Comparison of ENCODE assay signal across 10 cellular contexts in genomic region chr3:187922704-187923393, GRCh38.
DNase-seq lines count a peak whose midpoint lies in the region; ATAC-seq and TF ChIP-seq lines count a peak whose summit lies in the region.
"Had no signal": no experiment of that assay in that cellular context is flagged by ENCODE, and none has a peak within 500 bp of the region (broad histone marks: within the 10 kb centered on the region; RNA-seq: fewer than 3 reads in every experiment).

No MANE protein-coding gene starts in this region.

- H3K4me3 ChIP-seq in PC-3 (ENCODE audit: low read length) (no peak overlapping the region), brain microvascular endothelial cell (ENCODE audit: low read depth, low read length) (no peak overlapping the region), right atrium auricular region (no peak overlapping the region)

- H3K4me2 ChIP-seq in PC-3 (ENCODE audit: low read length): peak overlapping the region; percentile 50

- in situ Hi-C loops in brain microvascular endothelial cell (cut with HindIII; ENCODE audit: low pct_ligation_motif_present, low sequenced_read_pairs): no loop called here

- intact Hi-C loops in PC-3 (cut with micrococcal nuclease): no loop called here

- H3F3A ChIP-seq in PC-3 (ENCODE audit: low read length, unreplicated experiment): no peaks in the 10 kb centered on the region

- H3K9me2 ChIP-seq in PC-3 (replicated peaks; ENCODE audit: low read length): no peaks in the 10 kb centered on the region

- H3K27ac Mint-ChIP-seq in stimulated activated naive CD8-positive, alpha-beta T cell treated with anti-CD3 and anti-CD28 coated beads, Interleukin-15, amount 100 ng/mL, for 72 hours: peak overlapping the region; percentile 48 to 57
- H3K27ac Mint-ChIP-seq: CD14-positive monocyte, naive B cell had no signal

- H3K27me3 Mint-ChIP-seq in stimulated activated naive CD8-positive, alpha-beta T cell treated with anti-CD3 and anti-CD28 coated beads, Interleukin-15, amount 100 ng/mL, for 72 hours: no peaks in the 10 kb centered on the region
- H3K27me3 Mint-ChIP-seq: naive B cell had no signal

- H3K27ac ChIP-seq in PC-3 (ENCODE audit: low read length) (peak overlapping the region; percentile 51), brain microvascular endothelial cell (peak overlapping the region; percentile 63), right atrium auricular region (no peak overlapping the region)

- ATAC-seq in PC-3: peak; percentile 77
- ATAC-seq in stimulated activated naive CD8-positive, alpha-beta T cell treated with anti-CD3 and anti-CD28 coated beads, Interleukin-15, amount 100 ng/mL, for 72 hours: peak; percentile 71
- no peak for ATAC-seq in HG03342 (IDR thresholded peaks at IDR 0.05; ENCODE audit: unreplicated experiment)

- H3K4me1 ChIP-seq in PC-3 (ENCODE audit: insufficient read depth, low read length) (peaks cover 25% of the 10 kb centered on the region), right atrium auricular region (peaks cover 0 to 7% of the 10 kb centered on the region in 2 donors)

- H4K20me1 ChIP-seq in PC-3 (ENCODE audit: low read length): no peaks in the 10 kb centered on the region

- H3K9me3 ChIP-seq in PC-3 (ENCODE audit: low read length): 0 out of 2 replicates have a peak, but pooled peaks cover 8% of the 10 kb centered on the region
- peaks cover 3 to 8% of the 10 kb centered on the region in 2 donors for H3K9me3 ChIP-seq in right atrium auricular region

- peak; percentile 55 for DNase-seq in stimulated activated CD4-positive, alpha-beta T cell treated with anti-CD3 and anti-CD28 coated beads, Interleukin-15, amount 100 ng/mL, for 24 hours
- DNase-seq in stimulated activated CD4-positive, alpha-beta T cell treated with anti-CD3 and anti-CD28 coated beads, Interleukin-2, amount 100 ng/mL, for 48 hours: no peak
- DNase-seq in PC-3 (peak; percentile 63), brain microvascular endothelial cell (peak; percentile 70), right atrium auricular region (ENCODE audit: low spot score) (no peak), NCI-H510A treated with DMSO at 0.1 percent for 48 hours (lab: John Stamatoyannopoulos, UW) (no peak)
- peak in 1 of 2 donors; percentile 34 for DNase-seq in stimulated activated naive CD8-positive, alpha-beta T cell treated with anti-CD3 and anti-CD28 coated beads, Interleukin-15, amount 100 ng/mL, for 72 hours
- DNase-seq: naive B cell had no signal

- TF ChIP-seq CTCF in PC-3 (conservative IDR thresholded peaks at IDR 0.05; ENCODE audit: low read depth, low read length): no peak
- no peak for TF ChIP-seq CTCF in brain microvascular endothelial cell (IDR thresholded peaks at IDR 0.05; ENCODE audit: low read depth, low read length, missing control alignments)
- TF ChIP-seq CTCF in right atrium auricular region (IDR thresholded peaks at IDR 0.05): no peak

- no peak overlapping the region for H3K9ac ChIP-seq in PC-3 (ENCODE audit: low read length)

- CTCF ChIA-PET in PC-3 (lab: Charles Lee): no interaction called here

- no peak overlapping the region for H2AFZ ChIP-seq in PC-3 (ENCODE audit: low read length)

- H3K27me3 ChIP-seq in PC-3 (ENCODE audit: low read length) (no peaks in the 10 kb centered on the region), brain microvascular endothelial cell (replicated peaks) (no peaks in the 10 kb centered on the region), right atrium auricular region (no peaks in the 10 kb centered on the region)

- POLR2A ChIA-PET in PC-3 (lab: Charles Lee; ENCODE audit: unreplicated experiment): no interaction called here

- no peaks in the 10 kb centered on the region for H3K79me2 ChIP-seq in PC-3 (ENCODE audit: low read length)

- H3K4me1 Mint-ChIP-seq in stimulated activated naive CD8-positive, alpha-beta T cell treated with anti-CD3 and anti-CD28 coated beads, Interleukin-15, amount 100 ng/mL, for 72 hours: peaks cover 88% of the 10 kb centered on the region

- BruUV-seq in PC-3 (replicated peaks; lab: Mats Ljungman, UMichigan): no TSS peak

- peak overlapping the region; percentile 29 to 32 for H3K4me3 Mint-ChIP-seq in stimulated activated naive CD8-positive, alpha-beta T cell treated with anti-CD3 and anti-CD28 coated beads, Interleukin-15, amount 100 ng/mL, for 72 hours
- H3K4me3 Mint-ChIP-seq: CD14-positive monocyte, naive B cell had no signal

- H3K36me3 ChIP-seq in PC-3 (ENCODE audit: low read depth, low read length): peaks cover 3% of the 10 kb centered on the region; the same call in 1 of the 2 replicates
- no peaks in the 10 kb centered on the region for H3K36me3 ChIP-seq in brain microvascular endothelial cell (replicated peaks)
- no peaks in the 10 kb centered on the region for H3K36me3 ChIP-seq in right atrium auricular region

- peaks cover 5 to 22% of the 10 kb centered on the region in 2 donors for H3K9me3 Mint-ChIP-seq in stimulated activated naive CD8-positive, alpha-beta T cell treated with anti-CD3 and anti-CD28 coated beads, Interleukin-15, amount 100 ng/mL, for 72 hours

Comparison
In these comparisons a context has a peak if more than half of its experiments do, and no peak if none do; other contexts are left out.
1. DNase-seq: peak in stimulated activated CD4-positive, alpha-beta T cell treated with anti-CD3 and anti-CD28 coated beads, Interleukin-15, amount 100 ng/mL, for 24 hours (single experiment), PC-3 (single experiment) and brain microvascular endothelial cell (single experiment); none in stimulated activated CD4-positive, alpha-beta T cell treated with anti-CD3 and anti-CD28 coated beads, Interleukin-2, amount 100 ng/mL, for 48 hours (0 of 2), right atrium auricular region (single experiment) and NCI-H510A treated with DMSO at 0.1 percent for 48 hours (single experiment).
2. H3K27ac ChIP-seq: peak in PC-3 (single experiment) and brain microvascular endothelial cell (single experiment); none in right atrium auricular region (0 of 2).